ENCODE assay signal across 1 cellular context in genomic region chr5:146541956-146542849, GRCh38.
TF ChIP-seq lines count a peak whose summit lies in the region.

No MANE protein-coding gene starts in this region.

TF ChIP-seq in GM23338, 12 proteins besides CTCF, POLR2A, EP300 and RAD21 (continued from another document):
- TF ChIP-seq EZH2phosphoT487 (IDR thresholded peaks at IDR 0.05; ENCODE audit: unreplicated experiment): no peak
- TF ChIP-seq ZNF114 (CRISPR knock-in tag; IDR thresholded peaks at IDR 0.05): no peak
- TF ChIP-seq POLR2AphosphoS5 (IDR thresholded peaks at IDR 0.05; ENCODE audit: low read depth): no peak
- no peak for TF ChIP-seq NANOG (IDR thresholded peaks at IDR 0.05; ENCODE audit: borderline replicate concordance)
- no peak for TF ChIP-seq EZH2 (IDR thresholded peaks at IDR 0.05; ENCODE audit: low read depth, unreplicated experiment)
- no peak for TF ChIP-seq STAT1 (IDR thresholded peaks at IDR 0.05; ENCODE audit: unreplicated experiment)
- TF ChIP-seq ETS1 (IDR thresholded peaks at IDR 0.05): no peak
- no peak for TF ChIP-seq JUNB (IDR thresholded peaks at IDR 0.05; ENCODE audit: unreplicated experiment)
TF ChIP-seq in GM23338: peak in this region for 0.
